In the genomic region with DNA sequence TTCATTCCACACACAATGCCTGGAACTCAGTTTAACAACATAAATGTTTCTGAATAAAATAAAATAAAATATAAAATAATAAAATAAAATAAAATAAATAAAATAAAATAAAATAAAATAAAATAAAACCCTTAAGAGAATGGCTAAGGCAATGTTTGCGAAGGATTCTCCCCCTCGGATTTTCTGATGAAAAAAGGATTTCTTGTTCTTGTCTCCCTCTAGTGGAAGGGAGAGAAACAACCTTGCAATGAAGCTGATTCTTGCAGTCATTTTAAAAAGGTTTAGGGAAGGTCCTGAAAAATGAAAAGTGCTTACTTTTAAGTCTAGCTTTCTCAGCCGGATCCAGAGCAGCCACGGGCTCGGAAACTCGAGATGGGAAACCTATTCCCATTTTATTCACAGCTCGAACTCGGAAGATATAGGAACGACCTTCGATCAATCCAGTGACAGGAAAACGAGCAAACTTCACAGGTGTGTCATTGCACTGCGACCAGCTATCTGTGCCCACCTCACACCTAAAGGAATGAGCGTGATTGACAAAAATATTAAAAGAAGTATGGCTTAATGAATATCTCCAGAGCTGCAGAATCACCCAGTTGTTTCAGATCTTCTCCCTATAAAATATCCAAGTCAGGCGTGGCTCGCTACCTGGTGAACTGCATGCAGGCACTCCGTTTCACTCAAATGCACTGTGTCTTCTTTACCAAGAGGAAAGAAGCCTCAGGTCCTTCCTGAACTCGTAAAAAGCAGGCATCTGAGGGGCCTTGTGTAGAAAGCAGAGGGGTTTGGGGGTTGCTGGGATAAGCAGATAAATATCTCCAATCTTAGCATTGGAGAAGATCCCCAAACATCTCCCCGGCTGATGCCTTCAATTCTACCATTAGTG, we compare ENCODE assay signal across 9 cellular contexts.
DNase-seq lines count a peak whose midpoint lies in the region; ATAC-seq, FAIRE-seq and TF ChIP-seq lines count a peak whose summit lies in the region.
"Had no signal": no experiment of that assay in that cellular context is flagged by ENCODE, and none has a peak within 500 bp of the region (broad histone marks: within the 10 kb centered on the region; RNA-seq: fewer than 3 reads in every experiment).

No MANE protein-coding gene starts in this region.

- DNase-seq in natural killer cell (no peak), NCI-H2029 (lab: John Stamatoyannopoulos, UW) (peak; percentile 10), K562 (ENCODE audit: extremely low read depth in 1 of 4, low spot score in 3 of 4) (peak; percentile 52 to 65 (median 62)), left kidney (ENCODE audit: low read depth, low spot score) (peak; percentile 67), nucleus accumbens (lab: John Stamatoyannopoulos, UW) (no peak)
- DNase-seq in natural killer cell treated with Interleukin-12 subunit alpha and Interleukin-12 subunit beta and Interleukin-15 and Interleukin-18, amount 100 ng/mL, for 72 hours (ENCODE audit: low spot score) = no peak
- no peak for DNase-seq in activated CD4-positive, alpha-beta T cell treated with anti-CD3 and anti-CD28 coated beads for 1 hour

- peak overlapping the region; percentile 51 for H3K4me2 ChIP-seq in K562 (ENCODE audit: insufficient read depth, low read length)

- intact Hi-C loops in natural killer cell (cut with micrococcal nuclease) (loop anchor here (1.0 kb wide), 3 partner anchors 95 to 219 kb away; no protein-coding TSS in a partner anchor), K562 (cut with micrococcal nuclease) (loop anchor here (2.0 to 5.0 kb wide), 2 partner anchors 139 to 157 kb away; a partner anchor contains a TSS)

- BruUV-seq in K562 (replicated peaks; lab: Mats Ljungman, UMichigan) = no TSS peak

- H3K27ac Mint-ChIP-seq in natural killer cell = no peak overlapping the region
- no peak overlapping the region for H3K27ac Mint-ChIP-seq in natural killer cell treated with Interleukin-12 subunit alpha and Interleukin-12 subunit beta and Interleukin-15 and Interleukin-18, amount 100 ng/mL, for 72 hours
- H3K27ac Mint-ChIP-seq: activated naive CD8-positive, alpha-beta T cell had no signal

- TF ChIP-seq CTCF in natural killer cell (IDR thresholded peaks at IDR 0.05) (peak; percentile 94), K562 (IDR thresholded peaks at IDR 0.05 in 2 of 3, conservative IDR thresholded peaks at IDR 0.05 in 1 of 3; ENCODE audit: insufficient read depth in 2 of 3, low read depth in 1 of 3, low read length in 3 of 3) (peak; percentile 70 to 87 (median 70); a peak in 5 of 6 replicates)

- no peaks in the 10 kb centered on the region for H3K36me3 ChIP-seq in K562 (ENCODE audit: control insufficient read depth, insufficient read depth, low read length)

- peaks cover 4 to 5% of the 10 kb centered on the region in 2 experiments; a peak in 2 of 5 replicates for H3K4me1 ChIP-seq in K562 (replicated peaks in 1 of 2; ENCODE audit: control insufficient read depth in 2 of 2, insufficient read depth in 2 of 2, low read length in 2 of 2)

- peaks cover 0 to 4% of the 10 kb centered on the region in 2 donors for H3K4me1 Mint-ChIP-seq in natural killer cell
- H3K4me1 Mint-ChIP-seq in natural killer cell treated with Interleukin-12 subunit alpha and Interleukin-12 subunit beta and Interleukin-15 and Interleukin-18, amount 100 ng/mL, for 72 hours (ENCODE audit: low read depth in 2 of 2) = peaks cover 0 to 5% of the 10 kb centered on the region in 2 donors

- POLR2A ChIA-PET in K562 (lab: Yijun Ruan, JAX) = interaction anchor here (0.5 to 1.3 kb wide), 8 partner anchors 12 to 247 kb away, joined by 3 to 5 read pairs (median 4); a partner anchor contains a TSS

- no peaks in the 10 kb centered on the region for H3K79me2 ChIP-seq in K562 (ENCODE audit: control insufficient read depth, insufficient read depth, low read length)

- H3K4me3 Mint-ChIP-seq in natural killer cell = no peak overlapping the region
- H3K4me3 Mint-ChIP-seq in natural killer cell treated with Interleukin-12 subunit alpha and Interleukin-12 subunit beta and Interleukin-15 and Interleukin-18, amount 100 ng/mL, for 72 hours = no peak overlapping the region
- H3K4me3 Mint-ChIP-seq: activated naive CD8-positive, alpha-beta T cell had no signal

- no peaks in the 10 kb centered on the region for H3K9me3 Mint-ChIP-seq in natural killer cell
- H3K9me3 Mint-ChIP-seq in natural killer cell treated with Interleukin-12 subunit alpha and Interleukin-12 subunit beta and Interleukin-15 and Interleukin-18, amount 100 ng/mL, for 72 hours = no peaks in the 10 kb centered on the region

- no peak overlapping the region for H3K4me3 ChIP-seq in K562

- in situ Hi-C loops in K562 (cut with MboI) = no loop called here

- TF ChIP-seq POLR2A in K562 (conservative IDR thresholded peaks at IDR 0.05) = no peak

- peak overlapping the region; percentile 68 for H2AFZ ChIP-seq in K562 (ENCODE audit: low read depth, low read length)

- no peak overlapping the region for H3K27ac ChIP-seq in K562 (ENCODE audit: extremely low read depth, low read depth, low read length)

- H3K9ac ChIP-seq in K562 (ENCODE audit: insufficient read depth in 1 of 2, low read depth in 2 of 2, low read length in 2 of 2) = no peak overlapping the region

- WGBS in K562 (ENCODE audit: insufficient coverage, low coverage, missing lambda C conversion rate) = 23% methylated on average over 18 of the region's 18 CpGs

- H3K36me3 Mint-ChIP-seq in natural killer cell = no peaks in the 10 kb centered on the region
- no peaks in the 10 kb centered on the region for H3K36me3 Mint-ChIP-seq in natural killer cell treated with Interleukin-12 subunit alpha and Interleukin-12 subunit beta and Interleukin-15 and Interleukin-18, amount 100 ng/mL, for 72 hours
- H3K36me3 Mint-ChIP-seq: activated naive CD8-positive, alpha-beta T cell had no signal

- TF ChIP-seq RAD21 in K562 (CRISPR knock-in tag; conservative IDR thresholded peaks at IDR 0.05 in 1 of 2, IDR thresholded peaks at IDR 0.05 in 1 of 2) = peak; percentile 64 to 82

- H3K9me3 ChIP-seq in K562 (replicated peaks; ENCODE audit: control insufficient read depth, insufficient read depth, low read depth, low read length) = no peaks in the 10 kb centered on the region

- ATAC-seq in natural killer cell (peak in 2 of 3 donors; percentile 44 to 46), K562 (peak; percentile 36; the same call in 1 of the 3 replicates), HG03432 (IDR thresholded peaks at IDR 0.05; ENCODE audit: unreplicated experiment) (no peak)
- ATAC-seq in natural killer cell treated with Interleukin-12 subunit alpha and Interleukin-12 subunit beta and Interleukin-15 and Interleukin-18, amount 100 ng/mL, for 72 hours = no peak

- no peaks in the 10 kb centered on the region for H4K20me1 ChIP-seq in K562 (replicated peaks; ENCODE audit: control insufficient read depth, insufficient read depth, low read length)

- CTCF ChIA-PET in K562 (lab: Yijun Ruan, JAX; ENCODE audit: low intra/inter-chr PET ratio) = interaction anchor here (0.7 to 3.1 kb wide), 3 partner anchors 23 to 219 kb away, joined by 3 to 19 read pairs (median 4); no protein-coding TSS in a partner anchor

- no peaks in the 10 kb centered on the region for H3K9me1 ChIP-seq in K562 (ENCODE audit: control insufficient read depth, insufficient read depth, low read length)

- no peaks in the 10 kb centered on the region for H3K27me3 Mint-ChIP-seq in natural killer cell (ENCODE audit: low read depth in 2 of 2)
- no peaks in the 10 kb centered on the region for H3K27me3 Mint-ChIP-seq in natural killer cell treated with Interleukin-12 subunit alpha and Interleukin-12 subunit beta and Interleukin-15 and Interleukin-18, amount 100 ng/mL, for 72 hours
- H3K27me3 Mint-ChIP-seq: activated naive CD8-positive, alpha-beta T cell had no signal

- no peaks in the 10 kb centered on the region for H3K27me3 ChIP-seq in K562 (ENCODE audit: control insufficient read depth in 2 of 2, insufficient read depth in 2 of 2, low read length in 2 of 2)

- TF ChIP-seq EP300 in K562 (IDR thresholded peaks at IDR 0.05; ENCODE audit: low read length) = no peak

- FAIRE-seq in K562 (lab: Jason Lieb, UNC) = peak; percentile 93

TF ChIP-seq in K562, 482 proteins besides CTCF, POLR2A, EP300 and RAD21 (continues in another document):
- TF ChIP-seq SP1 (CRISPR knock-in tag; IDR thresholded peaks at IDR 0.05) (no peak), MYBL2 (IDR thresholded peaks at IDR 0.05; ENCODE audit: low read depth) (no peak), MYBL2 (CRISPR knock-in tag; IDR thresholded peaks at IDR 0.05; ENCODE audit: borderline replicate concordance) (no peak), TEAD1 (CRISPR knock-in tag; IDR thresholded peaks at IDR 0.05) (no peak), ZNF551 (CRISPR knock-in tag; IDR thresholded peaks at IDR 0.05) (no peak), JUND (IDR thresholded peaks at IDR 0.05; ENCODE audit: borderline replicate concordance, low read depth, low read length) (no peak), JUND (tag; IDR thresholded peaks at IDR 0.05; ENCODE audit: borderline replicate concordance, low read depth, low read length) (no peak), EZH2 (IDR thresholded peaks at IDR 0.05; ENCODE audit: borderline replicate concordance, low read depth, low read length) (no peak), ZNF57 (CRISPR knock-in tag; IDR thresholded peaks at IDR 0.05) (no peak), CBX3 (IDR thresholded peaks at IDR 0.05; ENCODE audit: borderline replicate concordance in 1 of 2, low read length in 2 of 2) (0 out of 3 replicates have a peak, but pooled peaks of 1 of the 2 experiments have one; percentile 17), XRCC5 (IDR thresholded peaks at IDR 0.05; ENCODE audit: low read depth, low read length) (no peak), HDAC3 (IDR thresholded peaks at IDR 0.05; ENCODE audit: borderline replicate concordance, partially characterized antibody) (peak; percentile 32), PYGO2 (tag; IDR thresholded peaks at IDR 0.05) (no peak), ARID1B (IDR thresholded peaks at IDR 0.05) (no peak), U2AF1 (optimal IDR thresholded peaks at IDR 0.05; ENCODE audit: low read depth, low read length) (no peak)
- TF ChIP-seq, protein P1, sequence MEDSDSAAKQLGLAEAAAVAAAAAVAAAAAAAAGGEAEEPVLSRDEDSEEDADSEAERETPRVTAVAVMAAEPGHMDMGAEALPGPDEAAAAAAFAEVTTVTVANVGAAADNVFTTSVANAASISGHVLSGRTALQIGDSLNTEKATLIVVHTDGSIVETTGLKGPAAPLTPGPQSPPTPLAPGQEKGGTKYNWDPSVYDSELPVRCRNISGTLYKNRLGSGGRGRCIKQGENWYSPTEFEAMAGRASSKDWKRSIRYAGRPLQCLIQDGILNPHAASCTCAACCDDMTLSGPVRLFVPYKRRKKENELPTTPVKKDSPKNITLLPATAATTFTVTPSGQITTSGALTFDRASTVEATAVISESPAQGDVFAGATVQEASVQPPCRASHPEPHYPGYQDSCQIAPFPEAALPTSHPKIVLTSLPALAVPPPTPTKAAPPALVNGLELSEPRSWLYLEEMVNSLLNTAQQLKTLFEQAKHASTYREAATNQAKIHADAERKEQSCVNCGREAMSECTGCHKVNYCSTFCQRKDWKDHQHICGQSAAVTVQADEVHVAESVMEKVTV (CRISPR knock-in tag; IDR thresholded peaks at IDR 0.05) = peak; percentile 60

Comparison
In these comparisons a context has a peak if more than half of its experiments do, and no peak if none do; other contexts are left out.
1. ATAC-seq: peak in natural killer cell (2 of 3) and K562 (single experiment); none in natural killer cell treated with Interleukin-12 subunit alpha and Interleukin-12 subunit beta and Interleukin-15 and Interleukin-18, amount 100 ng/mL, for 72 hours (0 of 2) and HG03432 (single experiment).
2. DNase-seq: peak in NCI-H2029 (single experiment), K562 (4 of 4) and left kidney (single experiment); none in natural killer cell (single experiment), natural killer cell treated with Interleukin-12 subunit alpha and Interleukin-12 subunit beta and Interleukin-15 and Interleukin-18, amount 100 ng/mL, for 72 hours (single experiment), nucleus accumbens (0 of 56) and activated CD4-positive, alpha-beta T cell treated with anti-CD3 and anti-CD28 coated beads for 1 hour (single experiment).